20 cellular contexts compared by ENCODE assay signal in the genomic region with DNA sequence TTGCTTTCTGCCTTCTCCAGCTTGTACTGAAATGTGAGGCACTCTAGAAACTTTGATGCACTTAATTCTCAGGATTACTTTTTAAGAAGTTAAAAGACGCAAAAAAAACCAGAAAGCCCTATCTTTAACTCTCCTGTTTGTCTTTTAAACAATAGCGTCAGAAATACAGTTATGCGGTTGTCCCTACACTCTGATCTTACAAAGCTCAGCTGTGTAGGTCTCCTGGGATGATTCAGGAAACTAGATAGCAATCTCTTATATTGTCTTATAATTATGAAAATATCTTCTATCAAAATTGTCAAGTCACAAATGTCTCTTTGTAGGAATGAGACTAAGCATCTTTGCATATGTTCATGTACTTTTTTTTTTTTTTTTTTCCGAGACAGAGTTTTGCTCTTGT. TPM values are rescaled to one million over a fixed set of nuclear protein-coding genes. Genes with fewer than 3 reads are reported as not detected.
A peak's percentile ranks its signal among the peaks of the same experiment; 100 is the strongest.
DNase-seq lines count a peak whose midpoint lies in the region; ATAC-seq and TF ChIP-seq lines count a peak whose summit lies in the region.
"Had no signal": no experiment of that assay in that cellular context is flagged by ENCODE, and none has a peak within 500 bp of the region (broad histone marks: within the 10 kb centered on the region; RNA-seq: fewer than 3 reads in every experiment).

No MANE protein-coding gene starts in this region.

- intact Hi-C loops in activated CD4-positive, alpha-beta T cell treated with anti-CD3 and anti-CD28 coated beads for 36 hours (cut with DNase I, micrococcal nuclease): no loop called here
- intact Hi-C loops in heart right ventricle (cut with DNase I) (loop anchor here in 1 of 10 donors (2.0 kb wide), 1 partner anchor 27 kb away; the partner anchor contains the start of gene RCAN3), Right ventricle myocardium superior (cut with DNase I) (no loop called here)

- H3K27ac Mint-ChIP-seq in activated CD4-positive, alpha-beta T cell treated with anti-CD3 and anti-CD28 coated beads for 36 hours: peak overlapping the region; percentile 25
- peak overlapping the region; percentile 84 to 86 for H3K27ac Mint-ChIP-seq in T-cell
- peak overlapping the region in 9 of 10 donors; percentile 37 to 87 (median 65) for H3K27ac Mint-ChIP-seq in naive thymus-derived CD8-positive, alpha-beta T cell

- no peak for TF ChIP-seq CTCF in heart right ventricle (IDR thresholded peaks at IDR 0.05)

- POLR2A ChIA-PET in activated CD4-positive, alpha-beta T cell treated with anti-CD3 and anti-CD28 coated beads for 36 hours (lab: Charles Lee): interaction anchor here (0.7 kb wide), 1 partner anchor 158 kb away, joined by 3 read pairs; no protein-coding TSS in a partner anchor
- POLR2A ChIA-PET in T-cell (lab: Charles Lee): interaction anchor here (0.7 kb wide), 2 partner anchors 27 to 99 kb away, joined by 3 to 6 read pairs; partner anchors contain the start of gene RCAN3 (in 1 of the 2)
- POLR2A ChIA-PET in naive thymus-derived CD8-positive, alpha-beta T cell (lab: Charles Lee): interaction anchor here (0.7 to 27.9 kb wide), 8 partner anchors 8 to 950 kb away, joined by 3 to 930 read pairs (median 4); partner anchors contain the start of gene RCAN3

- no peaks in the 10 kb centered on the region for H3K9me3 Mint-ChIP-seq in activated CD4-positive, alpha-beta T cell treated with anti-CD3 and anti-CD28 coated beads for 36 hours (ENCODE audit: low read depth)
- H3K9me3 Mint-ChIP-seq in T-cell: no peaks in the 10 kb centered on the region
- no peaks in the 10 kb centered on the region for H3K9me3 Mint-ChIP-seq in naive thymus-derived CD8-positive, alpha-beta T cell

- H3K4me3 Mint-ChIP-seq in activated CD4-positive, alpha-beta T cell treated with anti-CD3 and anti-CD28 coated beads for 36 hours: no peak overlapping the region
- H3K4me3 Mint-ChIP-seq in T-cell: peak overlapping the region in 1 of 3 donors; percentile 10
- peak overlapping the region in 2 of 10 donors; percentile 12 to 16 for H3K4me3 Mint-ChIP-seq in naive thymus-derived CD8-positive, alpha-beta T cell

- H3K9me3 ChIP-seq in heart right ventricle: no peaks in the 10 kb centered on the region
- H3K9me3 ChIP-seq: BE2C had no signal

- no peak overlapping the region for H3K27ac ChIP-seq in heart right ventricle

- WGBS in heart right ventricle, 2 donors: 65 to 68% methylated on average over 4 of the region's 4 CpGs

- H3K27me3 ChIP-seq in heart right ventricle: no peaks in the 10 kb centered on the region
- H3K27me3 ChIP-seq: BE2C had no signal

- CTCF ChIA-PET in activated CD4-positive, alpha-beta T cell treated with anti-CD3 and anti-CD28 coated beads for 36 hours (lab: Charles Lee): interaction anchor here (0.8 to 2.1 kb wide), 4 partner anchors 12 to 66 kb away, joined by 4 to 9 read pairs (median 4); partner anchors contain the start of gene NIPAL3
- CTCF ChIA-PET in T-cell (lab: Charles Lee): interaction anchor here in 1 of 2 donors (1.4 kb wide), 1 partner anchor 11 kb away, joined by 5 read pairs; no protein-coding TSS in a partner anchor

- H3K36me3 ChIP-seq in heart right ventricle: no peaks in the 10 kb centered on the region
- H3K36me3 ChIP-seq: BE2C had no signal

- DNase-seq in activated CD4-positive, alpha-beta T cell treated with anti-CD3 and anti-CD28 coated beads for 36 hours: no peak
- DNase-seq in activated CD4-positive, alpha-beta T cell treated with anti-CD3 and anti-CD28 coated beads, Interleukin-2, amount 50 U/mL, for 1 hour: no peak
- DNase-seq in heart right ventricle (no peak), Right ventricle myocardium superior (no peak), T-cell (no peak)
- peak in 2 of 10 donors; percentile 36 to 56 for DNase-seq in naive thymus-derived CD8-positive, alpha-beta T cell
- DNase-seq: BE2C; DND-41; HCEC 1CT; MM.1S; NCI-H1092 treated with DMSO at 0.1 percent for 48 hours; NCI-H146; NCI-H2029 treated with DMSO at 0.1 percent for 48 hours; NCI-H2171 treated with DMSO at 0.1 percent for 48 hours; NCI-H446 treated with DMSO at 0.1 percent for 48 hours; NCI-H748 treated with DMSO at 0.1 percent for 48 hours; NK-92 treated with Interleukin-12 subunit alpha and Interleukin-12 subunit beta, amount 100 ng/mL, for 24 hours had no signal

- H3K27me3 Mint-ChIP-seq in activated CD4-positive, alpha-beta T cell treated with anti-CD3 and anti-CD28 coated beads for 36 hours: no peaks in the 10 kb centered on the region
- no peaks in the 10 kb centered on the region for H3K27me3 Mint-ChIP-seq in T-cell
- no peaks in the 10 kb centered on the region for H3K27me3 Mint-ChIP-seq in naive thymus-derived CD8-positive, alpha-beta T cell

- peaks cover 2% of the 10 kb centered on the region for H3K36me3 Mint-ChIP-seq in activated CD4-positive, alpha-beta T cell treated with anti-CD3 and anti-CD28 coated beads for 36 hours (ENCODE audit: low read depth)
- peaks cover 13% of the 10 kb centered on the region for H3K36me3 Mint-ChIP-seq in T-cell
- H3K36me3 Mint-ChIP-seq in naive thymus-derived CD8-positive, alpha-beta T cell: peaks cover 0 to 5% (median 0%) of the 10 kb centered on the region in 3 donors

- peak; percentile 65 for ATAC-seq in activated CD4-positive, alpha-beta T cell treated with anti-CD3 and anti-CD28 coated beads for 36 hours
- ATAC-seq in heart right ventricle (peak in 5 of 8 donors; percentile 47 to 66 (median 55)), Right ventricle myocardium superior (ENCODE audit: poor library complexity) (no peak), T-cell (replicated peaks in 1 of 4) (peak in 2 of 4 experiments; percentile 37 to 96), HG03280 (IDR thresholded peaks at IDR 0.05; ENCODE audit: unreplicated experiment) (no peak), GM18519 (IDR thresholded peaks at IDR 0.05; ENCODE audit: low FRiP score, unreplicated experiment) (no peak)
- peak; percentile 67 to 95 for ATAC-seq in naive thymus-derived CD8-positive, alpha-beta T cell
- ATAC-seq: Right ventricle myocardium inferior had no signal

- H3K4me1 ChIP-seq in heart right ventricle: peaks cover 0 to 7% (median 0%) of the 10 kb centered on the region in 9 donors
- H3K4me1 ChIP-seq: BE2C had no signal

- no peak overlapping the region for H3K4me3 ChIP-seq in heart right ventricle

- peaks cover 20% of the 10 kb centered on the region for H3K4me1 Mint-ChIP-seq in activated CD4-positive, alpha-beta T cell treated with anti-CD3 and anti-CD28 coated beads for 36 hours
- H3K4me1 Mint-ChIP-seq in T-cell: peaks cover 31 to 57% (median 33%) of the 10 kb centered on the region in 3 donors
- peaks cover 11 to 50% (median 34%) of the 10 kb centered on the region in 4 donors for H3K4me1 Mint-ChIP-seq in naive thymus-derived CD8-positive, alpha-beta T cell

RNA-seq across cellular contexts. Expression of gene RCAN3, which starts 26.9 kb away (rescaled TPM):
- 10 to 100 TPM; 62.3 to 67.5 TPM for total RNA-seq in activated CD4-positive, alpha-beta T cell treated with anti-CD3 and anti-CD28 coated beads for 36 hours
- 1 to 10 TPM; 3.6 to 7.9 (median 5.8) TPM for total RNA-seq in heart right ventricle
- 1 to 10 TPM; 2.3 to 3.1 TPM for polyA plus RNA-seq in heart right ventricle
- total RNA-seq in Right ventricle myocardium superior: 6.5 TPM
- 100 to 1,000 TPM; 149 to 202 (median 186) TPM for total RNA-seq in T-cell
- total RNA-seq in naive thymus-derived CD8-positive, alpha-beta T cell: 100 to 1,000 TPM; 212 to 217 TPM
- 100 to 1,000 TPM; 103 to 152 (median 150) TPM for polyA plus RNA-seq in naive thymus-derived CD8-positive, alpha-beta T cell

Comparison
In these comparisons a context has a peak if more than half of its experiments do, and no peak if none do; other contexts are left out.
1. ATAC-seq: peak in activated CD4-positive, alpha-beta T cell treated with anti-CD3 and anti-CD28 coated beads for 36 hours (single experiment), heart right ventricle (5 of 8) and naive thymus-derived CD8-positive, alpha-beta T cell (2 of 2); none in Right ventricle myocardium superior (single experiment), HG03280 (single experiment) and GM18519 (single experiment).
2. H3K27ac Mint-ChIP-seq: peak in every context shown above with its lines; median percentile 85 in T-cell; 65 in naive thymus-derived CD8-positive, alpha-beta T cell; 25 in activated CD4-positive, alpha-beta T cell treated with anti-CD3 and anti-CD28 coated beads for 36 hours.